Comparison of ENCODE assay signal across 8 cellular contexts in genomic region chr9:99824378-99825157, GRCh38. TPM values are rescaled to one million over a fixed set of nuclear protein-coding genes. Genes with fewer than 3 reads are reported as not detected.
A peak's percentile ranks its signal among the peaks of the same experiment; 100 is the strongest.
DNase-seq lines count a peak whose midpoint lies in the region; ATAC-seq, FAIRE-seq and TF ChIP-seq lines count a peak whose summit lies in the region.

No MANE protein-coding gene starts in this region.

- no peaks in the 10 kb centered on the region for H3K79me1 ChIP-seq in H1 (ENCODE audit: low read depth, low read length)

- WGBS in H1 (ENCODE audit: extremely low coverage in 1 of 2, insufficient coverage in 1 of 2, insufficient read length in 1 of 2, insufficient replicate concordance in 2 of 2, low coverage in 1 of 2, low lambda C conversion rate in 2 of 2, missing lambda C conversion rate in 1 of 2), 2 experiments: 1% methylated on average over 53 of the region's 56 CpGs; no CpG with 5 or more reads in 1 of the 2 experiments

- no peak overlapping the region for H4K5ac ChIP-seq in H1 (ENCODE audit: insufficient read length, low read depth, low read length)

- peak overlapping the region; percentile 45; the same call in 1 of the 2 replicates for H4K8ac ChIP-seq in H1 (ENCODE audit: extremely low read depth, insufficient read depth, low read length)

- H3K36me3 Mint-ChIP-seq in Calu3 (ENCODE audit: insufficient read depth, unreplicated experiment): peaks cover 46% of the 10 kb centered on the region
- peaks cover 20% of the 10 kb centered on the region for H3K36me3 Mint-ChIP-seq in activated CD4-positive, alpha-beta memory T cell treated with anti-CD3 and anti-CD28 coated beads for 36 hours

- H3K27me3 Mint-ChIP-seq in Calu3 (ENCODE audit: unreplicated experiment): peaks cover 76% of the 10 kb centered on the region
- H3K27me3 Mint-ChIP-seq in activated CD4-positive, alpha-beta memory T cell treated with anti-CD3 and anti-CD28 coated beads for 36 hours: peaks cover 29% of the 10 kb centered on the region

- ATAC-seq in GM19455 (IDR thresholded peaks at IDR 0.05; ENCODE audit: unreplicated experiment) (no peak), GM18517 (IDR thresholded peaks at IDR 0.05; ENCODE audit: unreplicated experiment) (no peak)

- CTCF ChIA-PET in Calu3 (lab: Charles Lee) (interaction anchor here (0.6 to 0.9 kb wide), 3 partner anchors 18 to 704 kb away, joined by 3 to 8 read pairs (median 3); no protein-coding TSS in a partner anchor), H1 (lab: Charles Lee; ENCODE audit: partially characterized antibody) (interaction anchor here (0.6 to 2.4 kb wide), 33 partner anchors 10 to 711 kb away, joined by 3 to 13 read pairs (median 3); no protein-coding TSS in a partner anchor)
- CTCF ChIA-PET in activated CD4-positive, alpha-beta memory T cell treated with anti-CD3 and anti-CD28 coated beads for 36 hours (lab: Charles Lee): interaction anchor here (0.6 to 3.2 kb wide), 23 partner anchors 10 to 720 kb away, joined by 3 to 14 read pairs (median 3); partner anchors contain the start of genes STX17 and TGFBR1

- intact Hi-C loops in Calu3 (cut with micrococcal nuclease; ENCODE audit: unreplicated experiment): loop anchor here (1.0 to 5.0 kb wide), 2 partner anchors 82 to 188 kb away; partner anchors contain the start of gene STX17
- intact Hi-C loops in activated CD4-positive, alpha-beta memory T cell treated with anti-CD3 and anti-CD28 coated beads for 36 hours (cut with micrococcal nuclease): loop anchor here (1.0 to 10.0 kb wide), 8 partner anchors 187 to 1573 kb away; partner anchors contain the start of genes MRPL50, MSANTD3, TEX10 and ZNF189

- peaks cover 0 to 6% (median 0%) of the 10 kb centered on the region in 4 experiments; a peak in 1 of 8 replicates for H3K36me3 ChIP-seq in H1 (ENCODE audit: control insufficient read depth in 2 of 4, insufficient read depth in 4 of 4, low read length in 3 of 4)
- no peaks in the 10 kb centered on the region for H3K36me3 ChIP-seq in mucosa of stomach (ENCODE audit: control insufficient read depth, insufficient read depth, low read length)

- H3K4me3 ChIP-seq in H1 (ENCODE audit: extremely low read depth in 1 of 4, insufficient read depth in 2 of 4, low read depth in 3 of 4, low read length in 4 of 4): peak overlapping the region; percentile 58 to 68 (median 66)
- peak overlapping the region; percentile 80 for H3K4me3 ChIP-seq in mucosa of stomach (ENCODE audit: low read length)

- POLR2A ChIA-PET in activated CD4-positive, alpha-beta memory T cell treated with anti-CD3 and anti-CD28 coated beads for 36 hours (lab: Charles Lee): interaction anchor here (0.8 kb wide), 1 partner anchor 83 kb away, joined by 3 read pairs; no protein-coding TSS in a partner anchor
- POLR2A ChIA-PET in H1 (lab: Charles Lee; ENCODE audit: partially characterized antibody): interaction anchor here (0.6 to 1.0 kb wide), 2 partner anchors 10 to 80 kb away, joined by 3 to 6 read pairs; no protein-coding TSS in a partner anchor

- BruUV-seq in Calu3 (replicated peaks; lab: Mats Ljungman, UMichigan): no TSS peak

- peak overlapping the region; percentile 52; the same call in 1 of the 2 replicates for H2BK5ac ChIP-seq in H1 (ENCODE audit: low read depth, low read length)

- H3K27ac Mint-ChIP-seq in Calu3 (ENCODE audit: unreplicated experiment): no peak overlapping the region
- H3K27ac Mint-ChIP-seq in activated CD4-positive, alpha-beta memory T cell treated with anti-CD3 and anti-CD28 coated beads for 36 hours: peak overlapping the region; percentile 23

- H2BK15ac ChIP-seq in H1 (ENCODE audit: low read length): no peak overlapping the region

- H2BK20ac ChIP-seq in H1 (ENCODE audit: low read length): peak overlapping the region; percentile 72; the same call in 1 of the 2 replicates

- peak overlapping the region in 1 of 4 experiments; percentile 23; a peak in 2 of 7 replicates for H3K9ac ChIP-seq in H1 (replicated peaks in 1 of 4; ENCODE audit: extremely low read depth in 1 of 4, low read depth in 3 of 4, low read length in 3 of 4)
- peak overlapping the region; percentile 41 for H3K9ac ChIP-seq in mucosa of stomach (ENCODE audit: low read length)

- peaks cover 53% of the 10 kb centered on the region for H3K23me2 ChIP-seq in H1 (ENCODE audit: low read depth, low read length)

- peak overlapping the region; percentile 69; the same call in 1 of the 2 replicates for H2AFZ ChIP-seq in H1 (ENCODE audit: low read length)

- DNase-seq in Calu3 (peak; percentile 46), HuH-7.5 (ENCODE audit: low spot score) (peak; percentile 93), H1 (ENCODE audit: low read depth in 1 of 2, low spot score in 2 of 2) (peak in 1 of 2 experiments; percentile 93), stromal cell of bone marrow (ENCODE audit: low read depth) (peak; percentile 9)
- peak; percentile 82 for DNase-seq in activated CD4-positive, alpha-beta memory T cell treated with anti-CD3 and anti-CD28 coated beads for 36 hours

- no peak overlapping the region for H4K91ac ChIP-seq in H1 (replicated peaks; ENCODE audit: insufficient read length, low read length)

- no peak overlapping the region for H2AK5ac ChIP-seq in H1 (ENCODE audit: low read depth, low read length)

- no peak overlapping the region for H3K27ac ChIP-seq in H1 (ENCODE audit: low read depth, low read length)

- no peak for FAIRE-seq in H1 (lab: Jason Lieb, UNC)

- TF ChIP-seq CTCF in Calu3 (IDR thresholded peaks at IDR 0.05; ENCODE audit: unreplicated experiment) (peak; percentile 34), H1 (IDR thresholded peaks at IDR 0.05; ENCODE audit: control extremely low read depth in 1 of 3, insufficient read depth in 1 of 3, low read depth in 1 of 3, low read length in 3 of 3) (peak in 2 of 3 experiments; percentile 68 to 78; a peak in 3 of 4 replicates)

- H4K20me1 ChIP-seq in H1 (replicated peaks in 1 of 2; ENCODE audit: control insufficient read depth in 1 of 2, insufficient read depth in 2 of 2, low read length in 2 of 2): peaks cover 5 to 19% of the 10 kb centered on the region in 2 experiments

- H2BK120ac ChIP-seq in H1 (replicated peaks; ENCODE audit: low read depth, low read length): no peak overlapping the region

- TF ChIP-seq EP300 in H1 (IDR thresholded peaks at IDR 0.05; ENCODE audit: borderline replicate concordance in 1 of 2, low read depth in 2 of 2, low read length in 2 of 2): no peak

- H3K4me3 Mint-ChIP-seq in Calu3 (ENCODE audit: low read depth, unreplicated experiment): peak overlapping the region; percentile 90
- H3K4me3 Mint-ChIP-seq in activated CD4-positive, alpha-beta memory T cell treated with anti-CD3 and anti-CD28 coated beads for 36 hours: peak overlapping the region; percentile 86

- H3K9me3 ChIP-seq in H1 (ENCODE audit: insufficient read depth in 2 of 2, low read depth in 1 of 2, low read length in 1 of 2) (no peaks in the 10 kb centered on the region), mucosa of stomach (ENCODE audit: control insufficient read depth, low read length) (no peaks in the 10 kb centered on the region)

- no peak overlapping the region for H3K14ac ChIP-seq in H1 (ENCODE audit: insufficient read length)

- H3K18ac ChIP-seq in H1 (ENCODE audit: extremely low read depth, low read length): peak overlapping the region; percentile 87

- TF ChIP-seq POLR2A in H1 (IDR thresholded peaks at IDR 0.05; ENCODE audit: control extremely low read depth in 1 of 2, low read depth in 2 of 2, low read length in 2 of 2): peak in 1 of 2 experiments; percentile 39; a peak in 1 of 3 replicates

- H3K79me2 ChIP-seq in H1 (ENCODE audit: control insufficient read depth in 1 of 2, insufficient read depth in 2 of 2, low read length in 2 of 2): no peaks in the 10 kb centered on the region

- H3K4me1 ChIP-seq in H1 (replicated peaks in 1 of 4; ENCODE audit: control insufficient read depth in 3 of 4, insufficient read depth in 4 of 4, low read length in 3 of 4) (peaks cover 0 to 34% (median 18%) of the 10 kb centered on the region in 4 experiments; a peak in 6 of 7 replicates), mucosa of stomach (ENCODE audit: control insufficient read depth, insufficient read depth, low read length) (peaks cover 32% of the 10 kb centered on the region)

- H3K4me1 Mint-ChIP-seq in Calu3 (ENCODE audit: low read depth, unreplicated experiment): no peaks in the 10 kb centered on the region
- H3K4me1 Mint-ChIP-seq in activated CD4-positive, alpha-beta memory T cell treated with anti-CD3 and anti-CD28 coated beads for 36 hours (ENCODE audit: low read depth): peaks cover 67% of the 10 kb centered on the region

- no peak overlapping the region for H3K4ac ChIP-seq in H1 (replicated peaks; ENCODE audit: insufficient read length, low read depth, low read length)

- peak overlapping the region; percentile 19 for H3K56ac ChIP-seq in H1 (replicated peaks; ENCODE audit: insufficient read length, low read depth, low read length)

- H3K27me3 ChIP-seq in H1 (replicated peaks in 1 of 4; ENCODE audit: control insufficient read depth in 3 of 4, extremely low read depth in 1 of 4, insufficient read depth in 3 of 4, low read length in 3 of 4): peaks cover 65 to 95% (median 90%) of the 10 kb centered on the region in 4 experiments
- H3K27me3 ChIP-seq in mucosa of stomach (ENCODE audit: control insufficient read depth, insufficient read depth, low read length): peaks cover 76% of the 10 kb centered on the region

- peak overlapping the region; percentile 99 to 100 for H3K4me2 ChIP-seq in H1 (ENCODE audit: insufficient read depth in 1 of 2, low read depth in 2 of 2, low read length in 2 of 2)

- no peak overlapping the region for H3K23ac ChIP-seq in H1 (ENCODE audit: insufficient read length)

- TF ChIP-seq RAD21 in H1 (IDR thresholded peaks at IDR 0.05 in 1 of 2, conservative IDR thresholded peaks at IDR 0.05 in 1 of 2; ENCODE audit: low read depth in 2 of 2, low read length in 2 of 2): peak; percentile 80 to 83

- peak overlapping the region; percentile 80; the same call in 1 of the 2 replicates for H2BK12ac ChIP-seq in H1 (ENCODE audit: low read depth, low read length)

- H3K9me3 Mint-ChIP-seq in Calu3 (ENCODE audit: low read depth, unreplicated experiment): no peaks in the 10 kb centered on the region
- H3K9me3 Mint-ChIP-seq in activated CD4-positive, alpha-beta memory T cell treated with anti-CD3 and anti-CD28 coated beads for 36 hours: no peaks in the 10 kb centered on the region

TF ChIP-seq in H1, 55 proteins besides CTCF, POLR2A, EP300 and RAD21 (continues in another document):
- TF ChIP-seq SAP30 (IDR thresholded peaks at IDR 0.05; ENCODE audit: insufficient read depth, insufficient replicate concordance, low read length): no peak

RNA-seq across cellular contexts. Expression of gene NR4A3, which starts 2.9 kb away (rescaled TPM):
- 0.21 and 0.66 TPM in 2 replicates for total RNA-seq in Calu3 (2022)
- 10 to 100 TPM; 10.5 to 11.9 TPM for total RNA-seq in activated CD4-positive, alpha-beta memory T cell treated with anti-CD3 and anti-CD28 coated beads for 36 hours
- total RNA-seq in H1 (2021; fragmentation: NEBNext Ultra II Directional; extraction: Animal tissue kit (Norgen Biotek cat#: 25700)): 0.23 and 0.30 TPM in 2 replicates
- polyA plus RNA-seq in H1 (2011; rRNA removed): 0.05 and 0.06 TPM in 2 replicates
- 0.05 TPM for polyA plus RNA-seq in H1 (2011; cell fraction: cytosol; rRNA removed)
- polyA plus RNA-seq in H1 (2011; cell fraction: nucleus; rRNA removed): 0.23 TPM
- 0.04 to 0.11 TPM (median 0.07 TPM) in 4 replicates for polyA plus RNA-seq in H1 (2012, experiment 1 of 2)
- 0.04 TPM for polyA plus RNA-seq in H1 (2012, experiment 2 of 2)
- 0.14 TPM for polyA plus RNA-seq in H1 (2013, experiment 1 of 2)
- polyA plus RNA-seq in H1 (2013, experiment 2 of 2): 0.13 TPM
- polyA minus RNA-seq in H1 (2011; rRNA and poly(A)+ RNA removed): 0.16 TPM in 1 of 2 replicates, not detected in the other
- polyA minus RNA-seq in H1 (2011; cell fraction: cytosol; rRNA and poly(A)+ RNA removed): 0.29 TPM
- 0.30 TPM for polyA minus RNA-seq in H1 (2011; cell fraction: nucleus; rRNA and poly(A)+ RNA removed)
